Comparison of ENCODE assay signal across 1 cellular context in the genomic region with DNA sequence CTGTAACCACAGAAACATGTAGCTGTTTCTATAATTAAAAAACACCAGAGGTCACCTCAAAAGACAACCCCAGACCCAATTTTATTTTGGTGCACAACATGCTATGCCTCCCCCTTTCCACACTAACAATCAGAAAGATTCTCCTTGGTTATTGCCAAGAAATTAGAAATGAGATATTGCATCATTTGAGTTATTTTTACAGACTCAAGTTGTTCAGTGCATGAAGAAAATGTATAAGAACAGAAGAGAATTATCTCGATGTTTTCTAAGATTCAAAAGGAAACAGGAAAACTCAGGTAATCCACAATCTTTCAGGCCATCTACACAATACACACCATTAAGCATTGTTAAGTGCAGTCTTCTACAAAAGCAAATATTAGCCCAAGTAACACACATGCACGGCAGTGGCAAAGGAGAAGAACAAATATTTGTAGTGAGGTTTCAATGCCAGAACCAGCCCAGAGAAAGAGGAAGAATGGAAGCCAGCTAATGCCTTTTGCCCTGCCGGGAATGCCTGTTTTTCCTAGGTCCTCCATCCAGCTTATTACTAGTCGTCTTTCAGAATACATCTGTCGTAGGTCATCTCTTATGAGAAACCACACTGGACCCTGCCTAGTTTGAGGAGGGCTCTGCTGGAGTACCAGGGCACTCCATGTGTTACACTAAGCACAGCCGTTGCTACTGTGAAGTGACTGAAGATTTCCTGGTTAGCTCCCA.
TF ChIP-seq lines count a peak whose summit lies in the region.

No MANE protein-coding gene starts in this region.

TF ChIP-seq in HepG2, 621 proteins besides CTCF, POLR2A, EP300 and RAD21 (continued from another document and continues in another):
- TF ChIP-seq, protein P1, sequence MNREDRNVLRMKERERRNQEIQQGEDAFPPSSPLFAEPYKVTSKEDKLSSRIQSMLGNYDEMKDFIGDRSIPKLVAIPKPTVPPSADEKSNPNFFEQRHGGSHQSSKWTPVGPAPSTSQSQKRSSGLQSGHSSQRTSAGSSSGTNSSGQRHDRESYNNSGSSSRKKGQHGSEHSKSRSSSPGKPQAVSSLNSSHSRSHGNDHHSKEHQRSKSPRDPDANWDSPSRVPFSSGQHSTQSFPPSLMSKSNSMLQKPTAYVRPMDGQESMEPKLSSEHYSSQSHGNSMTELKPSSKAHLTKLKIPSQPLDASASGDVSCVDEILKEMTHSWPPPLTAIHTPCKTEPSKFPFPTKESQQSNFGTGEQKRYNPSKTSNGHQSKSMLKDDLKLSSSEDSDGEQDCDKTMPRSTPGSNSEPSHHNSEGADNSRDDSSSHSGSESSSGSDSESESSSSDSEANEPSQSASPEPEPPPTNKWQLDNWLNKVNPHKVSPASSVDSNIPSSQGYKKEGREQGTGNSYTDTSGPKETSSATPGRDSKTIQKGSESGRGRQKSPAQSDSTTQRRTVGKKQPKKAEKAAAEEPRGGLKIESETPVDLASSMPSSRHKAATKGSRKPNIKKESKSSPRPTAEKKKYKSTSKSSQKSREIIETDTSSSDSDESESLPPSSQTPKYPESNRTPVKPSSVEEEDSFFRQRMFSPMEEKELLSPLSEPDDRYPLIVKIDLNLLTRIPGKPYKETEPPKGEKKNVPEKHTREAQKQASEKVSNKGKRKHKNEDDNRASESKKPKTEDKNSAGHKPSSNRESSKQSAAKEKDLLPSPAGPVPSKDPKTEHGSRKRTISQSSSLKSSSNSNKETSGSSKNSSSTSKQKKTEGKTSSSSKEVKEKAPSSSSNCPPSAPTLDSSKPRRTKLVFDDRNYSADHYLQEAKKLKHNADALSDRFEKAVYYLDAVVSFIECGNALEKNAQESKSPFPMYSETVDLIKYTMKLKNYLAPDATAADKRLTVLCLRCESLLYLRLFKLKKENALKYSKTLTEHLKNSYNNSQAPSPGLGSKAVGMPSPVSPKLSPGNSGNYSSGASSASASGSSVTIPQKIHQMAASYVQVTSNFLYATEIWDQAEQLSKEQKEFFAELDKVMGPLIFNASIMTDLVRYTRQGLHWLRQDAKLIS (CRISPR knock-in tag; IDR thresholded peaks at IDR 0.05): no peak
- TF ChIP-seq MTF2 (CRISPR knock-in tag; IDR thresholded peaks at IDR 0.05; ENCODE audit: borderline replicate concordance) (no peak), RORA (CRISPR knock-in tag; IDR thresholded peaks at IDR 0.05) (no peak; the same call in 1 of the 2 replicates), FOXA3 (CRISPR knock-in tag; IDR thresholded peaks at IDR 0.05) (peak; percentile 97), EED (CRISPR knock-in tag; IDR thresholded peaks at IDR 0.05) (no peak), REL (CRISPR knock-in tag; conservative IDR thresholded peaks at IDR 0.05) (no peak), PRDM4 (CRISPR knock-in tag; IDR thresholded peaks at IDR 0.05; ENCODE audit: borderline replicate concordance) (no peak), JUND (CRISPR knock-in tag; IDR thresholded peaks at IDR 0.05) (0 out of 2 replicates have a peak, but pooled peaks have one; percentile 50), ZNF10 (CRISPR knock-in tag; IDR thresholded peaks at IDR 0.05; ENCODE audit: borderline replicate concordance, low read depth) (no peak), MTERF4 (CRISPR knock-in tag; IDR thresholded peaks at IDR 0.05) (no peak), MAX (IDR thresholded peaks at IDR 0.05) (peak; percentile 68), ZNF577 (CRISPR knock-in tag; IDR thresholded peaks at IDR 0.05; ENCODE audit: borderline replicate concordance, low read depth) (no peak), ZNF543 (CRISPR knock-in tag; IDR thresholded peaks at IDR 0.05) (no peak), STAG1 (CRISPR knock-in tag; IDR thresholded peaks at IDR 0.05) (0 out of 2 replicates have a peak, but pooled peaks have one; percentile 26), TFDP2 (CRISPR knock-in tag; IDR thresholded peaks at IDR 0.05) (no peak), PCBP2 (optimal IDR thresholded peaks at IDR 0.05; ENCODE audit: low read depth, low read length, poor library complexity, severe bottlenecking) (no peak), ZNF780A (CRISPR knock-in tag; IDR thresholded peaks at IDR 0.05) (0 out of 2 replicates have a peak, but pooled peaks have one; percentile 44), BCL3 (CRISPR knock-in tag; IDR thresholded peaks at IDR 0.05) (no peak), TAF1 (CRISPR knock-in tag; IDR thresholded peaks at IDR 0.05) (peak; percentile 30; the same call in 1 of the 2 replicates), ZNF691 (CRISPR knock-in tag; IDR thresholded peaks at IDR 0.05; ENCODE audit: borderline replicate concordance, low read depth) (peak; percentile 58; the same call in 1 of the 2 replicates), CENPX (CRISPR knock-in tag; IDR thresholded peaks at IDR 0.05) (no peak), ZUFSP (CRISPR knock-in tag; IDR thresholded peaks at IDR 0.05; ENCODE audit: borderline replicate concordance) (no peak), HES4 (CRISPR knock-in tag; IDR thresholded peaks at IDR 0.05; ENCODE audit: borderline replicate concordance) (no peak), RBFOX2 (IDR thresholded peaks at IDR 0.05; ENCODE audit: low read depth, low read length) (peak; percentile 60; the same call in 1 of the 2 replicates), MZF1 (CRISPR knock-in tag; IDR thresholded peaks at IDR 0.05; ENCODE audit: borderline replicate concordance) (no peak), ZNF878 (CRISPR knock-in tag; IDR thresholded peaks at IDR 0.05) (peak; percentile 85), HOXA5 (CRISPR knock-in tag; IDR thresholded peaks at IDR 0.05) (0 out of 2 replicates have a peak, but pooled peaks have one; percentile 33), CREM (IDR thresholded peaks at IDR 0.05) (peak; percentile 91), CREM (CRISPR knock-in tag; IDR thresholded peaks at IDR 0.05) (no peak), ZNF234 (CRISPR knock-in tag; conservative IDR thresholded peaks at IDR 0.05) (no peak), SMAD9 (CRISPR knock-in tag; IDR thresholded peaks at IDR 0.05) (no peak), ZNF12 (CRISPR knock-in tag; IDR thresholded peaks at IDR 0.05) (0 out of 2 replicates have a peak, but pooled peaks have one; percentile 45), ZNF274 (CRISPR knock-in tag; IDR thresholded peaks at IDR 0.05) (no peak), ERF (CRISPR knock-in tag; IDR thresholded peaks at IDR 0.05) (peak; percentile 76; the same call in 1 of the 2 replicates)
- TF ChIP-seq, protein P2, sequence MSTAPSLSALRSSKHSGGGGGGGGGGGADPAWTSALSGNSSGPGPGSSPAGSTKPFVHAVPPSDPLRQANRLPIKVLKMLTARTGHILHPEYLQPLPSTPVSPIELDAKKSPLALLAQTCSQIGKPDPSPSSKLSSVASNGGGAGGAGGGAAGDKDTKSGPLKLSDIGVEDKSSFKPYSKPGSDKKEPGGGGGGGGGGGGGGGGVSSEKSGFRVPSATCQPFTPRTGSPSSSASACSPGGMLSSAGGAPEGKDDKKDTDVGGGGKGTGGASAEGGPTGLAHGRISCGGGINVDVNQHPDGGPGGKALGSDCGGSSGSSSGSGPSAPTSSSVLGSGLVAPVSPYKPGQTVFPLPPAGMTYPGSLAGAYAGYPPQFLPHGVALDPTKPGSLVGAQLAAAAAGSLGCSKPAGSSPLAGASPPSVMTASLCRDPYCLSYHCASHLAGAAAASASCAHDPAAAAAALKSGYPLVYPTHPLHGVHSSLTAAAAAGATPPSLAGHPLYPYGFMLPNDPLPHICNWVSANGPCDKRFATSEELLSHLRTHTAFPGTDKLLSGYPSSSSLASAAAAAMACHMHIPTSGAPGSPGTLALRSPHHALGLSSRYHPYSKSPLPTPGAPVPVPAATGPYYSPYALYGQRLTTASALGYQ (CRISPR knock-in tag; IDR thresholded peaks at IDR 0.05): peak; percentile 94; the same call in 1 of the 2 replicates
- TF ChIP-seq, protein P3, sequence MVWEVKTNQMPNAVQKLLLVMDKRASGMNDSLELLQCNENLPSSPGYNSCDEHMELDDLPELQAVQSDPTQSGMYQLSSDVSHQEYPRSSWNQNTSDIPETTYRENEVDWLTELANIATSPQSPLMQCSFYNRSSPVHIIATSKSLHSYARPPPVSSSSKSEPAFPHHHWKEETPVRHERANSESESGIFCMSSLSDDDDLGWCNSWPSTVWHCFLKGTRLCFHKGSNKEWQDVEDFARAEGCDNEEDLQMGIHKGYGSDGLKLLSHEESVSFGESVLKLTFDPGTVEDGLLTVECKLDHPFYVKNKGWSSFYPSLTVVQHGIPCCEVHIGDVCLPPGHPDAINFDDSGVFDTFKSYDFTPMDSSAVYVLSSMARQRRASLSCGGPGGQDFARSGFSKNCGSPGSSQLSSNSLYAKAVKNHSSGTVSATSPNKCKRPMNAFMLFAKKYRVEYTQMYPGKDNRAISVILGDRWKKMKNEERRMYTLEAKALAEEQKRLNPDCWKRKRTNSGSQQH (CRISPR knock-in tag; IDR thresholded peaks at IDR 0.05; ENCODE audit: low read depth): no peak
- TF ChIP-seq, protein P4, sequence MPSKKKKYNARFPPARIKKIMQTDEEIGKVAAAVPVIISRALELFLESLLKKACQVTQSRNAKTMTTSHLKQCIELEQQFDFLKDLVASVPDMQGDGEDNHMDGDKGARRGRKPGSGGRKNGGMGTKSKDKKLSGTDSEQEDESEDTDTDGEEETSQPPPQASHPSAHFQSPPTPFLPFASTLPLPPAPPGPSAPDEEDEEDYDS (CRISPR knock-in tag; IDR thresholded peaks at IDR 0.05): no peak
